ENCODE assay signal across 7 cellular contexts in genomic region chrX:87878926-87879325, GRCh38.
"Had no signal": no experiment of that assay in that cellular context is flagged by ENCODE, and none has a peak within 500 bp of the region (broad histone marks: within the 10 kb centered on the region; RNA-seq: fewer than 3 reads in every experiment).

No MANE protein-coding gene starts in this region.

- H3K27ac ChIP-seq: HL-60 had no signal

- DNase-seq: IMR-90, KBM-7, KG1 had no signal

- H3K4me3 ChIP-seq: K562 had no signal

- ATAC-seq: HepG2, K562 had no signal

- FAIRE-seq: HepG2, HTR-8/SVneo, K562 had no signal
